1 cellular context compared by ENCODE assay signal in the genomic region with DNA sequence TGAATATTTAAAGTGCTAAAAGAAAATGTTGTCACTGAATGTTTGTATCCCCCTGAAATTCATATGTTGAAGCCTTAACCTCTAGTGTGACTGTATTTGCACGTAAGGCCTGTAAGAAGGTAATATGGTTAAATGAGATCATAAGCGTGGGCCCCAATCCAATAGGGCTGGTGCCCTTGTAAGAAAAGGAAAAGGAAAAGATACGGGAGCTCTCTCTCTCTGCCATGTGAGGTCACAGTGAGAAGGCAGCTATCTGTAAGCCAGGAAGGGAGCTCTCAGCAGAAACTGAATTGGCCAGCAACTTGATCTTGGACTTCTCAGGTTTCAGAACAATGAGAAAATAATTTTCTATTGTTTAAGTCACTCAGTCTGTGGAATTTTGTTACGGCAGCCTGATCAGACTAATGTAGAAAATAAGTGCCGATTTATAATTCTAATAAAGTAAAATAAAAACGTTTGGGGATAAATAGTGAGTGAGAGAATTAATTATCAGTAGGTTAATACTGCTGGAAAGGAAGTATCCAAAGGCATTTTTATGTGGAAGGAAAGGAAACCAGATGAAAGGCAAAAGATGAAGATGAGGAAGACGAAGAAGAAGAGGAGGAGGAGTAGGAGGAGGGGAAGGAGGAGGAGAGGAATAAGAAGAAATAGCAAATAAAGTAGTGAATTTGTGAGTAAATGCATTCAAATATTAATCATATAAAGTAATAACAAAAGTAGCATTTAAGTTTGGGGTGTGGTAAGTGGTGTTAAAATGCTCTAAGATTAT.
TF ChIP-seq lines count a peak whose summit lies in the region.

No MANE protein-coding gene starts in this region.

TF ChIP-seq in HepG2, 621 proteins besides CTCF, POLR2A, EP300 and RAD21:
- TF ChIP-seq ZBTB34 (CRISPR knock-in tag; IDR thresholded peaks at IDR 0.05), result no peak
- no peak for TF ChIP-seq PHB2 (IDR thresholded peaks at IDR 0.05; ENCODE audit: partially characterized antibody)
- no peak for TF ChIP-seq MNT (IDR thresholded peaks at IDR 0.05)
- TF ChIP-seq ZC3H13 (CRISPR knock-in tag; IDR thresholded peaks at IDR 0.05), result no peak
- no peak for TF ChIP-seq ZNF326 (CRISPR knock-in tag; IDR thresholded peaks at IDR 0.05; ENCODE audit: borderline replicate concordance)
- TF ChIP-seq TBP (CRISPR knock-in tag; IDR thresholded peaks at IDR 0.05), result no peak
- TF ChIP-seq ZNF644 (CRISPR knock-in tag; IDR thresholded peaks at IDR 0.05; ENCODE audit: low read depth), result no peak
- no peak for TF ChIP-seq NAIF1 (CRISPR knock-in tag; IDR thresholded peaks at IDR 0.05; ENCODE audit: borderline replicate concordance)
- no peak for TF ChIP-seq ATF4 (CRISPR knock-in tag; IDR thresholded peaks at IDR 0.05)
- TF ChIP-seq KDM5B (CRISPR knock-in tag; IDR thresholded peaks at IDR 0.05; ENCODE audit: borderline replicate concordance), result no peak
- TF ChIP-seq TRIM24 (CRISPR knock-in tag; IDR thresholded peaks at IDR 0.05), result no peak
- no peak for TF ChIP-seq IRF9 (CRISPR knock-in tag; IDR thresholded peaks at IDR 0.05; ENCODE audit: borderline replicate concordance)
- TF ChIP-seq ZFP62 (CRISPR knock-in tag; IDR thresholded peaks at IDR 0.05), result no peak
- TF ChIP-seq HDAC6 (IDR thresholded peaks at IDR 0.05; ENCODE audit: low read depth, low read length), result no peak
- TF ChIP-seq MAFK (conservative IDR thresholded peaks at IDR 0.05 in 1 of 2, IDR thresholded peaks at IDR 0.05 in 1 of 2; ENCODE audit: low read length in 2 of 2), result no peak
